ENCODE assay signal across 2 cellular contexts in genomic region chr6:75186581-75186980, GRCh38. TPM values are rescaled to one million over a fixed set of nuclear protein-coding genes. Genes with fewer than 3 reads are reported as not detected.
"Had no signal": no experiment of that assay in that cellular context is flagged by ENCODE, and none has a peak within 500 bp of the region (broad histone marks: within the 10 kb centered on the region; RNA-seq: fewer than 3 reads in every experiment).

No MANE protein-coding gene starts in this region.

RNA-seq across cellular contexts. Expression of gene COL12A1, which starts 19.3 kb away (rescaled TPM):
- polyA plus RNA-seq: HepG2, IgD-negative memory B cell had no signal
